1 cellular context compared by ENCODE assay signal in genomic region chr2:69770193-69770702, GRCh38.
TF ChIP-seq lines count a peak whose summit lies in the region.

No MANE protein-coding gene starts in this region.

TF ChIP-seq in K562, 482 proteins besides CTCF, POLR2A, EP300 and RAD21 (continued from another document and continues in another):
- TF ChIP-seq MNT (conservative IDR thresholded peaks at IDR 0.05) (peak; percentile 54 to 78; a peak in 2 of 4 replicates), SOX6 (IDR thresholded peaks at IDR 0.05) (peak; percentile 66), ZNF830 (CRISPR knock-in tag; IDR thresholded peaks at IDR 0.05) (no peak), SMAD1 (IDR thresholded peaks at IDR 0.05; ENCODE audit: low read depth, low read length, partially characterized antibody) (no peak), NR2C1 (IDR thresholded peaks at IDR 0.05) (no peak), NR2C1 (tag; IDR thresholded peaks at IDR 0.05) (no peak), NUFIP1 (IDR thresholded peaks at IDR 0.05; ENCODE audit: partially characterized antibody) (no peak), SAFB (IDR thresholded peaks at IDR 0.05; ENCODE audit: borderline replicate concordance, low read depth, low read length) (no peak), PML (IDR thresholded peaks at IDR 0.05; ENCODE audit: low read length) (no peak), ZNF41 (CRISPR knock-in tag; conservative IDR thresholded peaks at IDR 0.05) (no peak), NCOA2 (IDR thresholded peaks at IDR 0.05; ENCODE audit: partially characterized antibody in 2 of 2) (no peak), PHF20 (IDR thresholded peaks at IDR 0.05; ENCODE audit: partially characterized antibody) (no peak), OTX1 (CRISPR knock-in tag; IDR thresholded peaks at IDR 0.05) (no peak), CREB3 (tag; conservative IDR thresholded peaks at IDR 0.05; ENCODE audit: low read depth) (no peak), SETDB1 (IDR thresholded peaks at IDR 0.05; ENCODE audit: low read length) (no peak), ZNF583 (CRISPR knock-in tag; IDR thresholded peaks at IDR 0.05) (no peak), KLF6 (CRISPR knock-in tag; IDR thresholded peaks at IDR 0.05; ENCODE audit: borderline replicate concordance) (no peak; the same call in 1 of the 2 replicates), CAMTA2 (CRISPR knock-in tag; conservative IDR thresholded peaks at IDR 0.05) (no peak), BCLAF1 (IDR thresholded peaks at IDR 0.05; ENCODE audit: borderline replicate concordance in 1 of 2, control insufficient read depth in 1 of 2, low read depth in 2 of 2, low read length in 1 of 2) (no peak), ZFX (CRISPR knock-in tag; IDR thresholded peaks at IDR 0.05) (peak; percentile 74), RBM25 (IDR thresholded peaks at IDR 0.05; ENCODE audit: low read depth, low read length, severe bottlenecking) (no peak), FOXM1 (IDR thresholded peaks at IDR 0.05; ENCODE audit: low read depth) (no peak), FOXM1 (CRISPR knock-in tag; IDR thresholded peaks at IDR 0.05; ENCODE audit: low read depth) (no peak), BHLHE40 (IDR thresholded peaks at IDR 0.05; ENCODE audit: low read length) (peak; percentile 24; the same call in 1 of the 2 replicates), RNF2 (IDR thresholded peaks at IDR 0.05) (no peak), CEBPZ (IDR thresholded peaks at IDR 0.05; ENCODE audit: borderline replicate concordance, low read depth, low read length) (no peak), SMARCC2 (IDR thresholded peaks at IDR 0.05; ENCODE audit: low read depth) (0 out of 2 replicates have a peak, but pooled peaks have one; percentile 30), ZNF717 (CRISPR knock-in tag; IDR thresholded peaks at IDR 0.05) (no peak), SMARCA4 (IDR thresholded peaks at IDR 0.05) (peak; percentile 85), CBX2 (IDR thresholded peaks at IDR 0.05; ENCODE audit: insufficient read depth, low read length, poor library complexity, severe bottlenecking) (no peak), MED1 (CRISPR knock-in tag; IDR thresholded peaks at IDR 0.05; ENCODE audit: borderline replicate concordance) (no peak), RFX7 (CRISPR knock-in tag; IDR thresholded peaks at IDR 0.05) (no peak), E2F4 (CRISPR knock-in tag; IDR thresholded peaks at IDR 0.05; ENCODE audit: low read depth) (no peak), ZNF274 (IDR thresholded peaks at IDR 0.05; ENCODE audit: borderline replicate concordance, low read depth, low read length) (no peak), PURB (CRISPR knock-in tag; IDR thresholded peaks at IDR 0.05; ENCODE audit: low read depth) (no peak), DMBX1 (CRISPR knock-in tag; IDR thresholded peaks at IDR 0.05; ENCODE audit: borderline replicate concordance) (no peak), HNRNPL (IDR thresholded peaks at IDR 0.05; ENCODE audit: low read depth, low read length) (no peak), PRPF4 (IDR thresholded peaks at IDR 0.05; ENCODE audit: insufficient read depth, low read depth, low read length, poor library complexity, severe bottlenecking) (no peak)
- TF ChIP-seq, protein P1, sequence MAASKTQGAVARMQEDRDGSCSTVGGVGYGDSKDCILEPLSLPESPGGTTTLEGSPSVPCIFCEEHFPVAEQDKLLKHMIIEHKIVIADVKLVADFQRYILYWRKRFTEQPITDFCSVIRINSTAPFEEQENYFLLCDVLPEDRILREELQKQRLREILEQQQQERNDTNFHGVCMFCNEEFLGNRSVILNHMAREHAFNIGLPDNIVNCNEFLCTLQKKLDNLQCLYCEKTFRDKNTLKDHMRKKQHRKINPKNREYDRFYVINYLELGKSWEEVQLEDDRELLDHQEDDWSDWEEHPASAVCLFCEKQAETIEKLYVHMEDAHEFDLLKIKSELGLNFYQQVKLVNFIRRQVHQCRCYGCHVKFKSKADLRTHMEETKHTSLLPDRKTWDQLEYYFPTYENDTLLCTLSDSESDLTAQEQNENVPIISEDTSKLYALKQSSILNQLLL (CRISPR knock-in tag; IDR thresholded peaks at IDR 0.05; ENCODE audit: borderline replicate concordance): no peak
- TF ChIP-seq, protein P2, sequence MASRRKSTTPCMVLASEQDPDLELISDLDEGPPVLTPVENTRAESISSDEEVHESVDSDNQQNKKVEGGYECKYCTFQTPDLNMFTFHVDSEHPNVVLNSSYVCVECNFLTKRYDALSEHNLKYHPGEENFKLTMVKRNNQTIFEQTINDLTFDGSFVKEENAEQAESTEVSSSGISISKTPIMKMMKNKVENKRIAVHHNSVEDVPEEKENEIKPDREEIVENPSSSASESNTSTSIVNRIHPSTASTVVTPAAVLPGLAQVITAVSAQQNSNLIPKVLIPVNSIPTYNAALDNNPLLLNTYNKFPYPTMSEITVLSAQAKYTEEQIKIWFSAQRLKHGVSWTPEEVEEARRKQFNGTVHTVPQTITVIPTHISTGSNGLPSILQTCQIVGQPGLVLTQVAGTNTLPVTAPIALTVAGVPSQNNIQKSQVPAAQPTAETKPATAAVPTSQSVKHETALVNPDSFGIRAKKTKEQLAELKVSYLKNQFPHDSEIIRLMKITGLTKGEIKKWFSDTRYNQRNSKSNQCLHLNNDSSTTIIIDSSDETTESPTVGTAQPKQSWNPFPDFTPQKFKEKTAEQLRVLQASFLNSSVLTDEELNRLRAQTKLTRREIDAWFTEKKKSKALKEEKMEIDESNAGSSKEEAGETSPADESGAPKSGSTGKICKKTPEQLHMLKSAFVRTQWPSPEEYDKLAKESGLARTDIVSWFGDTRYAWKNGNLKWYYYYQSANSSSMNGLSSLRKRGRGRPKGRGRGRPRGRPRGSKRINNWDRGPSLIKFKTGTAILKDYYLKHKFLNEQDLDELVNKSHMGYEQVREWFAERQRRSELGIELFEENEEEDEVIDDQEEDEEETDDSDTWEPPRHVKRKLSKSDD (conservative IDR thresholded peaks at IDR 0.05; ENCODE audit: low read length): no peak
- TF ChIP-seq, protein P3, sequence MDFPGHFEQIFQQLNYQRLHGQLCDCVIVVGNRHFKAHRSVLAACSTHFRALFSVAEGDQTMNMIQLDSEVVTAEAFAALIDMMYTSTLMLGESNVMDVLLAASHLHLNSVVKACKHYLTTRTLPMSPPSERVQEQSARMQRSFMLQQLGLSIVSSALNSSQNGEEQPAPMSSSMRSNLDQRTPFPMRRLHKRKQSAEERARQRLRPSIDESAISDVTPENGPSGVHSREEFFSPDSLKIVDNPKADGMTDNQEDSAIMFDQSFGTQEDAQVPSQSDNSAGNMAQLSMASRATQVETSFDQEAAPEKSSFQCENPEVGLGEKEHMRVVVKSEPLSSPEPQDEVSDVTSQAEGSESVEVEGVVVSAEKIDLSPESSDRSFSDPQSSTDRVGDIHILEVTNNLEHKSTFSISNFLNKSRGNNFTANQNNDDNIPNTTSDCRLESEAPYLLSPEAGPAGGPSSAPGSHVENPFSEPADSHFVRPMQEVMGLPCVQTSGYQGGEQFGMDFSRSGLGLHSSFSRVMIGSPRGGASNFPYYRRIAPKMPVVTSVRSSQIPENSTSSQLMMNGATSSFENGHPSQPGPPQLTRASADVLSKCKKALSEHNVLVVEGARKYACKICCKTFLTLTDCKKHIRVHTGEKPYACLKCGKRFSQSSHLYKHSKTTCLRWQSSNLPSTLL (IDR thresholded peaks at IDR 0.05): no peak
- TF ChIP-seq, protein P4, sequence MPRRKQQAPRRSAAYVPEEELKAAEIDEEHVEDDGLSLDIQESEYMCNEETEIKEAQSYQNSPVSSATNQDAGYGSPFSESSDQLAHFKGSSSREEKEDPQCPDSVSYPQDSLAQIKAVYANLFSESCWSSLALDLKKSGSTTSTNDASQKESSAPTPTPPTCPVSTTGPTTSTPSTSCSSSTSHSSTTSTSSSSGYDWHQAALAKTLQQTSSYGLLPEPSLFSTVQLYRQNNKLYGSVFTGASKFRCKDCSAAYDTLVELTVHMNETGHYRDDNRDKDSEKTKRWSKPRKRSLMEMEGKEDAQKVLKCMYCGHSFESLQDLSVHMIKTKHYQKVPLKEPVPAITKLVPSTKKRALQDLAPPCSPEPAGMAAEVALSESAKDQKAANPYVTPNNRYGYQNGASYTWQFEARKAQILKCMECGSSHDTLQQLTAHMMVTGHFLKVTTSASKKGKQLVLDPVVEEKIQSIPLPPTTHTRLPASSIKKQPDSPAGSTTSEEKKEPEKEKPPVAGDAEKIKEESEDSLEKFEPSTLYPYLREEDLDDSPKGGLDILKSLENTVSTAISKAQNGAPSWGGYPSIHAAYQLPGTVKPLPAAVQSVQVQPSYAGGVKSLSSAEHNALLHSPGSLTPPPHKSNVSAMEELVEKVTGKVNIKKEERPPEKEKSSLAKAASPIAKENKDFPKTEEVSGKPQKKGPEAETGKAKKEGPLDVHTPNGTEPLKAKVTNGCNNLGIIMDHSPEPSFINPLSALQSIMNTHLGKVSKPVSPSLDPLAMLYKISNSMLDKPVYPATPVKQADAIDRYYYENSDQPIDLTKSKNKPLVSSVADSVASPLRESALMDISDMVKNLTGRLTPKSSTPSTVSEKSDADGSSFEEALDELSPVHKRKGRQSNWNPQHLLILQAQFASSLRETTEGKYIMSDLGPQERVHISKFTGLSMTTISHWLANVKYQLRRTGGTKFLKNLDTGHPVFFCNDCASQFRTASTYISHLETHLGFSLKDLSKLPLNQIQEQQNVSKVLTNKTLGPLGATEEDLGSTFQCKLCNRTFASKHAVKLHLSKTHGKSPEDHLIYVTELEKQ (CRISPR knock-in tag; IDR thresholded peaks at IDR 0.05): no peak
- TF ChIP-seq, protein P5, sequence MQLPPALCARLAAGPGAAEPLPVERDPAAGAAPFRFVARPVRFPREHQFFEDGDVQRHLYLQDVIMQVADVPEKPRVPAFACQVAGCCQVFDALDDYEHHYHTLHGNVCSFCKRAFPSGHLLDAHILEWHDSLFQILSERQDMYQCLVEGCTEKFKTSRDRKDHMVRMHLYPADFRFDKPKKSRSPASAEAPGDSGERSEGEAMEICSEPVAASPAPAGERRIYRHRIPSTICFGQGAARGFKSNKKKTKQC (CRISPR knock-in tag; IDR thresholded peaks at IDR 0.05): no peak
